1 cellular context compared by ENCODE assay signal in the genomic region with DNA sequence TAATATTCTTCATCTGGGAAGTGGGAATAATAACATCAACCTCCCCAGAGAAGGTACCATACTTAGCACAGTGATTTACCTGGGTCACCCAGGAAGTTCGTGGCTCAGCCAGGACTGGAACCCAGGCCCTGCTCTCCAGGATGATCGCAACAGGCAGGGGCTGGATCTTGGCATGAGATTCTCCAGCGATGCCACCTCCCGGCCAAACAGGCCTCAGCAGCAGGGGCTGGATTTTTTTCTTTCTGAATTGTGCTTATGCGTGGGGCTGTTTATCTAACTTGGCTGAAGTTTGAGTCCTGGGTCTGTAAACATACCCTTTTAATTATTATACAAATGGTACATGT.
TF ChIP-seq lines count a peak whose summit lies in the region.

No MANE protein-coding gene starts in this region.

TF ChIP-seq in HepG2, 621 proteins besides CTCF, POLR2A, EP300 and RAD21 (continued from another document and continues in another):
- TF ChIP-seq, protein P1, sequence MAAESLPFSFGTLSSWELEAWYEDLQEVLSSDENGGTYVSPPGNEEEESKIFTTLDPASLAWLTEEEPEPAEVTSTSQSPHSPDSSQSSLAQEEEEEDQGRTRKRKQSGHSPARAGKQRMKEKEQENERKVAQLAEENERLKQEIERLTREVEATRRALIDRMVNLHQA (CRISPR knock-in tag; IDR thresholded peaks at IDR 0.05), result no peak
- TF ChIP-seq ZNF597 (CRISPR knock-in tag; IDR thresholded peaks at IDR 0.05), result no peak
- no peak for TF ChIP-seq ZNF335 (CRISPR knock-in tag; IDR thresholded peaks at IDR 0.05)
- no peak for TF ChIP-seq FOXC1 (CRISPR knock-in tag; IDR thresholded peaks at IDR 0.05; ENCODE audit: borderline replicate concordance)
- TF ChIP-seq NFE2 (CRISPR knock-in tag; IDR thresholded peaks at IDR 0.05), result no peak
- TF ChIP-seq TAF15 (IDR thresholded peaks at IDR 0.05; ENCODE audit: low read depth, low read length, poor library complexity, severe bottlenecking), result no peak
- TF ChIP-seq, protein P2, sequence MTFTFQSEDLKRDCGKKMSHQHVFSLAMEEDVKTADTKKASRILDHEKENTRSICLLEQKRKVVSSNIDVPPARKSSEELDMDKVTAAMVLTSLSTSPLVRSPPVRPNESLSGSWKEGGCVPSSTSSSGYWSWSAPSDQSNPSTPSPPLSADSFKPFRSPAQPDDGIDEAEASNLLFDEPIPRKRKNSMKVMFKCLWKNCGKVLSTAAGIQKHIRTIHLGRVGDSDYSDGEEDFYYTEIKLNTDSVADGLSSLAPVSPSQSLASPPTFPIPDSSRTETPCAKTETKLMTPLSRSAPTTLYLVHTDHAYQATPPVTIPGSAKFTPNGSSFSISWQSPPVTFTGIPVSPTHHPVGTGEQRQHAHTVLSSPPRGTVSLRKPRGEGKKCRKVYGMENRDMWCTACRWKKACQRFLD (CRISPR knock-in tag; IDR thresholded peaks at IDR 0.05; ENCODE audit: borderline replicate concordance), result no peak
- no peak for TF ChIP-seq TCF12 (IDR thresholded peaks at IDR 0.05)
- no peak for TF ChIP-seq TCF12 (CRISPR knock-in tag; IDR thresholded peaks at IDR 0.05)
- no peak for TF ChIP-seq KLF15 (CRISPR knock-in tag; IDR thresholded peaks at IDR 0.05; ENCODE audit: borderline replicate concordance)
- TF ChIP-seq MBD4 (IDR thresholded peaks at IDR 0.05; ENCODE audit: borderline replicate concordance, low read length), result no peak
- TF ChIP-seq ZNF766 (CRISPR knock-in tag; IDR thresholded peaks at IDR 0.05; ENCODE audit: borderline replicate concordance), result no peak
- no peak for TF ChIP-seq GATA4 (IDR thresholded peaks at IDR 0.05; ENCODE audit: borderline replicate concordance, low read depth)
- no peak for TF ChIP-seq ZBTB2 (CRISPR knock-in tag; IDR thresholded peaks at IDR 0.05; ENCODE audit: low read depth)
- no peak for TF ChIP-seq CEBPB (IDR thresholded peaks at IDR 0.05; ENCODE audit: borderline replicate concordance, low read depth, low read length)
- TF ChIP-seq ZFP36L1 (CRISPR knock-in tag; IDR thresholded peaks at IDR 0.05), result no peak
- TF ChIP-seq ZNF816 (CRISPR knock-in tag; IDR thresholded peaks at IDR 0.05; ENCODE audit: borderline replicate concordance), result no peak
- no peak for TF ChIP-seq RFX1 (IDR thresholded peaks at IDR 0.05)
- TF ChIP-seq ZBTB3 (CRISPR knock-in tag; IDR thresholded peaks at IDR 0.05; ENCODE audit: borderline replicate concordance, low read depth), result no peak
- peak; percentile 73; the same call in 1 of the 2 replicates for TF ChIP-seq RCOR2 (CRISPR knock-in tag; IDR thresholded peaks at IDR 0.05)
- TF ChIP-seq, protein P3, sequence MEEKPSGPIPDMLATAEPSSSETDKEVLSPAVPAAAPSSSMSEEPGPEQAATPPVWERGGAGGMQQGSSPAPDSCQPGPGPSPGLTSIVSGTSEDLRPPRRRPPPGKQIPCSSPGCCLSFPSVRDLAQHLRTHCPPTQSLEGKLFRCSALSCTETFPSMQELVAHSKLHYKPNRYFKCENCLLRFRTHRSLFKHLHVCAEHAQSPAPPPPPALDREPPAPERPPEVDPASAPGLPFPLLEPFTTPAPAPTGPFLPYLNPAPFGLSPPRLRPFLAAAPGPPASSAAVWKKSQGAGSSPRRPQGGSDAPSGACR (CRISPR knock-in tag; IDR thresholded peaks at IDR 0.05), result no peak
- no peak for TF ChIP-seq ZNF350 (CRISPR knock-in tag; IDR thresholded peaks at IDR 0.05; ENCODE audit: borderline replicate concordance, low read depth)
- TF ChIP-seq SKIL (CRISPR knock-in tag; IDR thresholded peaks at IDR 0.05; ENCODE audit: borderline replicate concordance), result no peak
- no peak for TF ChIP-seq SIN3B (IDR thresholded peaks at IDR 0.05; ENCODE audit: low read length)
- no peak for TF ChIP-seq NFYB (CRISPR knock-in tag; IDR thresholded peaks at IDR 0.05)
- TF ChIP-seq RNF2 (conservative IDR thresholded peaks at IDR 0.05; ENCODE audit: low read depth), result no peak
- TF ChIP-seq ZNF556 (CRISPR knock-in tag; IDR thresholded peaks at IDR 0.05; ENCODE audit: borderline replicate concordance), result no peak
- no peak for TF ChIP-seq ZFP62 (CRISPR knock-in tag; IDR thresholded peaks at IDR 0.05)
- no peak for TF ChIP-seq ZBTB7B (CRISPR knock-in tag; IDR thresholded peaks at IDR 0.05)
- no peak for TF ChIP-seq PCBP1 (IDR thresholded peaks at IDR 0.05; ENCODE audit: borderline replicate concordance, low read depth, low read length)
- TF ChIP-seq KDM6A (CRISPR knock-in tag; IDR thresholded peaks at IDR 0.05; ENCODE audit: low read depth), result no peak
- TF ChIP-seq ZNF281 (CRISPR knock-in tag; IDR thresholded peaks at IDR 0.05; ENCODE audit: borderline replicate concordance), result no peak
- TF ChIP-seq ZFAT (CRISPR knock-in tag; conservative IDR thresholded peaks at IDR 0.05), result no peak
- TF ChIP-seq ELF3 (CRISPR knock-in tag; IDR thresholded peaks at IDR 0.05), result 0 out of 2 replicates have a peak, but pooled peaks have one; percentile 19
- TF ChIP-seq PATZ1 (CRISPR knock-in tag; IDR thresholded peaks at IDR 0.05), result no peak; the same call in 1 of the 2 replicates
- TF ChIP-seq RXRB (CRISPR knock-in tag; IDR thresholded peaks at IDR 0.05; ENCODE audit: borderline replicate concordance), result 0 out of 2 replicates have a peak, but pooled peaks have one; percentile 16
- no peak for TF ChIP-seq TAF1 (CRISPR knock-in tag; IDR thresholded peaks at IDR 0.05)
- TF ChIP-seq KDM5B (CRISPR knock-in tag; IDR thresholded peaks at IDR 0.05; ENCODE audit: borderline replicate concordance), result no peak
- TF ChIP-seq, protein P4, sequence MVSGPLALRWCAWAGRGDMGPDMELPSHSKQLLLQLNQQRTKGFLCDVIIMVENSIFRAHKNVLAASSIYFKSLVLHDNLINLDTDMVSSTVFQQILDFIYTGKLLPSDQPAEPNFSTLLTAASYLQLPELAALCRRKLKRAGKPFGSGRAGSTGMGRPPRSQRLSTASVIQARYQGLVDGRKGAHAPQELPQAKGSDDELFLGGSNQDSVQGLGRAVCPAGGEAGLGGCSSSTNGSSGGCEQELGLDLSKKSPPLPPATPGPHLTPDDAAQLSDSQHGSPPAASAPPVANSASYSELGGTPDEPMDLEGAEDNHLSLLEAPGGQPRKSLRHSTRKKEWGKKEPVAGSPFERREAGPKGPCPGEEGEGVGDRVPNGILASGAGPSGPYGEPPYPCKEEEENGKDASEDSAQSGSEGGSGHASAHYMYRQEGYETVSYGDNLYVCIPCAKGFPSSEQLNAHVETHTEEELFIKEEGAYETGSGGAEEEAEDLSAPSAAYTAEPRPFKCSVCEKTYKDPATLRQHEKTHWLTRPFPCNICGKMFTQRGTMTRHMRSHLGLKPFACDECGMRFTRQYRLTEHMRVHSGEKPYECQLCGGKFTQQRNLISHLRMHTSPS (CRISPR knock-in tag; IDR thresholded peaks at IDR 0.05; ENCODE audit: low read depth), result 0 out of 2 replicates have a peak, but pooled peaks have one; percentile 48
- no peak for TF ChIP-seq ZNF607 (CRISPR knock-in tag; IDR thresholded peaks at IDR 0.05; ENCODE audit: borderline replicate concordance)
- peak; percentile 42; the same call in 1 of the 2 replicates for TF ChIP-seq SSRP1 (CRISPR knock-in tag; IDR thresholded peaks at IDR 0.05)
- no peak for TF ChIP-seq ARHGAP35 (CRISPR knock-in tag; IDR thresholded peaks at IDR 0.05; ENCODE audit: borderline replicate concordance)
- no peak for TF ChIP-seq ZNF564 (CRISPR knock-in tag; IDR thresholded peaks at IDR 0.05)
- TF ChIP-seq HIVEP1 (CRISPR knock-in tag; IDR thresholded peaks at IDR 0.05), result no peak
- no peak for TF ChIP-seq ZNF496 (CRISPR knock-in tag; IDR thresholded peaks at IDR 0.05; ENCODE audit: insufficient replicate concordance)
- TF ChIP-seq RORA (CRISPR knock-in tag; IDR thresholded peaks at IDR 0.05), result no peak
- TF ChIP-seq, protein P5, sequence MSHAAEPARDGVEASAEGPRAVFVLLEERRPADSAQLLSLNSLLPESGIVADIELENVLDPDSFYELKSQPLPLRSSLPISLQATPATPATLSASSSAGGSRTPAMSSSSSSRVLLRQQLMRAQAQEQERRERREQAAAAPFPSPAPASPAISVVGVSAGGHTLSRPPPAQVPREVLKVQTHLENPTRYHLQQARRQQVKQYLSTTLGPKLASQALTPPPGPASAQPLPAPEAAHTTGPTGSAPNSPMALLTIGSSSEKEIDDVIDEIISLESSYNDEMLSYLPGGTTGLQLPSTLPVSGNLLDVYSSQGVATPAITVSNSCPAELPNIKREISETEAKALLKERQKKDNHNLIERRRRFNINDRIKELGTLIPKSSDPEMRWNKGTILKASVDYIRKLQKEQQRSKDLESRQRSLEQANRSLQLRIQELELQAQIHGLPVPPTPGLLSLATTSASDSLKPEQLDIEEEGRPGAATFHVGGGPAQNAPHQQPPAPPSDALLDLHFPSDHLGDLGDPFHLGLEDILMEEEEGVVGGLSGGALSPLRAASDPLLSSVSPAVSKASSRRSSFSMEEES (CRISPR knock-in tag; IDR thresholded peaks at IDR 0.05), result no peak
- TF ChIP-seq, protein P6, sequence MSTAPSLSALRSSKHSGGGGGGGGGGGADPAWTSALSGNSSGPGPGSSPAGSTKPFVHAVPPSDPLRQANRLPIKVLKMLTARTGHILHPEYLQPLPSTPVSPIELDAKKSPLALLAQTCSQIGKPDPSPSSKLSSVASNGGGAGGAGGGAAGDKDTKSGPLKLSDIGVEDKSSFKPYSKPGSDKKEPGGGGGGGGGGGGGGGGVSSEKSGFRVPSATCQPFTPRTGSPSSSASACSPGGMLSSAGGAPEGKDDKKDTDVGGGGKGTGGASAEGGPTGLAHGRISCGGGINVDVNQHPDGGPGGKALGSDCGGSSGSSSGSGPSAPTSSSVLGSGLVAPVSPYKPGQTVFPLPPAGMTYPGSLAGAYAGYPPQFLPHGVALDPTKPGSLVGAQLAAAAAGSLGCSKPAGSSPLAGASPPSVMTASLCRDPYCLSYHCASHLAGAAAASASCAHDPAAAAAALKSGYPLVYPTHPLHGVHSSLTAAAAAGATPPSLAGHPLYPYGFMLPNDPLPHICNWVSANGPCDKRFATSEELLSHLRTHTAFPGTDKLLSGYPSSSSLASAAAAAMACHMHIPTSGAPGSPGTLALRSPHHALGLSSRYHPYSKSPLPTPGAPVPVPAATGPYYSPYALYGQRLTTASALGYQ (CRISPR knock-in tag; IDR thresholded peaks at IDR 0.05), result no peak
- no peak for TF ChIP-seq YEATS2 (CRISPR knock-in tag; IDR thresholded peaks at IDR 0.05; ENCODE audit: borderline replicate concordance)
